8 cellular contexts compared by ENCODE assay signal in genomic region chr22:46070215-46070721, GRCh38.
A peak's percentile ranks its signal among the peaks of the same experiment; 100 is the strongest.
DNase-seq lines count a peak whose midpoint lies in the region; ATAC-seq and TF ChIP-seq lines count a peak whose summit lies in the region.

No MANE protein-coding gene starts in this region.

- peak overlapping the region; percentile 88 for H3K4me3 ChIP-seq in GM06990 (replicated peaks; ENCODE audit: low read depth, low read length)
- no peak overlapping the region for H3K4me3 ChIP-seq in KMS-11 (IDR thresholded peaks at IDR 0.05; ENCODE audit: insufficient read depth, low read depth, low read length)
- H3K4me3 ChIP-seq in iPS DF 6.9 (ENCODE audit: low read length), result peak overlapping the region; percentile 98
- H3K4me3 ChIP-seq in skeletal muscle tissue (ENCODE audit: low read length in 3 of 3), result peak overlapping the region; percentile 76 to 91 (median 86)

- peak overlapping the region; percentile 96 for H3K9ac ChIP-seq in KMS-11
- peak overlapping the region; percentile 95 to 99 (median 97) for H3K9ac ChIP-seq in skeletal muscle tissue (ENCODE audit: low read depth in 1 of 3, low read length in 3 of 3)

- peak; percentile 37 to 40 for ATAC-seq in activated naive CD4-positive, alpha-beta T cell treated with anti-CD3 and anti-CD28 coated beads, Interleukin-2, amount 50 U/mL, for 72 hours
- ATAC-seq in HG03025 (IDR thresholded peaks at IDR 0.05; ENCODE audit: low FRiP score, unreplicated experiment), result no peak
- no peak for ATAC-seq in HG03378 (IDR thresholded peaks at IDR 0.05; ENCODE audit: unreplicated experiment)

- TF ChIP-seq CTCF in GM06990 (IDR thresholded peaks at IDR 0.05; ENCODE audit: insufficient read depth, low read length, poor library complexity, severe bottlenecking) (no peak), KMS-11 (conservative IDR thresholded peaks at IDR 0.05; ENCODE audit: low read depth, low read length) (no peak)

- H4K20me1 ChIP-seq in KMS-11 (ENCODE audit: insufficient read depth), result no peaks in the 10 kb centered on the region

- H3K79me2 ChIP-seq in KMS-11 (ENCODE audit: insufficient read depth, low read depth), result peaks cover 72% of the 10 kb centered on the region

- DNase-seq in GM06990 (ENCODE audit: extremely low read depth, insufficient read length), result peak; percentile 75
- DNase-seq in activated naive CD4-positive, alpha-beta T cell treated with anti-CD3 and anti-CD28 coated beads, Interleukin-2, amount 50 U/mL, for 72 hours (ENCODE audit: low spot score in 2 of 2), result peak; percentile 49 to 66
- no peak for DNase-seq in iPS DF 6.9 (ENCODE audit: low read depth, low spot score)
- no peak for DNase-seq in Ammon's horn (ENCODE audit: low spot score)

- peak overlapping the region; percentile 100 for H3K4me2 ChIP-seq in KMS-11

- H3K4me1 ChIP-seq in KMS-11 (ENCODE audit: low read depth, poor library complexity, severe bottlenecking) (peaks cover 46% of the 10 kb centered on the region), iPS DF 6.9 (ENCODE audit: control insufficient read depth, insufficient read depth, low read length) (peaks cover 12% of the 10 kb centered on the region; the same call in 1 of the 2 replicates), skeletal muscle tissue (ENCODE audit: control insufficient read depth in 3 of 3, insufficient read depth in 3 of 3, low read length in 3 of 3) (peaks cover 45 to 59% (median 54%) of the 10 kb centered on the region in 3 donors)

- H3K36me3 ChIP-seq in GM06990 (ENCODE audit: control insufficient read depth, insufficient read depth, low read length), result no peaks in the 10 kb centered on the region; the same call in 1 of the 2 replicates
- no peaks in the 10 kb centered on the region for H3K36me3 ChIP-seq in KMS-11 (ENCODE audit: insufficient read depth)
- no peaks in the 10 kb centered on the region; the same call in 1 of the 2 replicates for H3K36me3 ChIP-seq in iPS DF 6.9 (ENCODE audit: control insufficient read depth, insufficient read depth, low read length)
- H3K36me3 ChIP-seq in skeletal muscle tissue (ENCODE audit: control insufficient read depth in 3 of 3, insufficient read depth in 3 of 3, low read length in 3 of 3), result peaks cover 0 to 20% (median 0%) of the 10 kb centered on the region in 3 donors

- peaks cover 0 to 15% of the 10 kb centered on the region in 2 donors for H3K36me3 Mint-ChIP-seq in activated naive CD4-positive, alpha-beta T cell treated with anti-CD3 and anti-CD28 coated beads, Interleukin-2, amount 50 U/mL, for 72 hours

- H2AFZ ChIP-seq in KMS-11 (ENCODE audit: low read depth), result peak overlapping the region; percentile 75

- H3K27ac ChIP-seq in KMS-11, result peak overlapping the region; percentile 96
- no peak overlapping the region for H3K27ac ChIP-seq in iPS DF 6.9 (ENCODE audit: low read length)
- H3K27ac ChIP-seq in skeletal muscle tissue (ENCODE audit: low read depth, low read length), result peak overlapping the region; percentile 98

- peak overlapping the region; percentile 29 to 94 for H3K27ac Mint-ChIP-seq in activated naive CD4-positive, alpha-beta T cell treated with anti-CD3 and anti-CD28 coated beads, Interleukin-2, amount 50 U/mL, for 72 hours

- no CpG with 5 or more reads among the region's 44 CpGs for WGBS in iPS DF 6.9 (ENCODE audit: insufficient coverage, insufficient read length)

- H3K9me3 ChIP-seq in iPS DF 6.9 (ENCODE audit: control insufficient read depth, insufficient read depth, low read length) (no peaks in the 10 kb centered on the region), skeletal muscle tissue (ENCODE audit: control insufficient read depth in 3 of 3, low read length in 3 of 3) (no peaks in the 10 kb centered on the region)

- no peaks in the 10 kb centered on the region for H3K27me3 ChIP-seq in GM06990 (replicated peaks; ENCODE audit: control insufficient read depth, insufficient read depth, low read length)
- H3K27me3 ChIP-seq in KMS-11 (ENCODE audit: insufficient read depth, low read depth), result no peaks in the 10 kb centered on the region
- peaks cover 4% of the 10 kb centered on the region for H3K27me3 ChIP-seq in iPS DF 6.9 (ENCODE audit: control insufficient read depth, insufficient read depth, low read length)
- H3K27me3 ChIP-seq in skeletal muscle tissue (ENCODE audit: control insufficient read depth in 3 of 3, insufficient read depth in 3 of 3, low read length in 3 of 3), result no peaks in the 10 kb centered on the region

- no peaks in the 10 kb centered on the region for H3K9me3 Mint-ChIP-seq in activated naive CD4-positive, alpha-beta T cell treated with anti-CD3 and anti-CD28 coated beads, Interleukin-2, amount 50 U/mL, for 72 hours

Comparison
In these comparisons a context has a peak if more than half of its experiments do, and no peak if none do; other contexts are left out.
1. DNase-seq: peak in GM06990 (single experiment) and activated naive CD4-positive, alpha-beta T cell treated with anti-CD3 and anti-CD28 coated beads, Interleukin-2, amount 50 U/mL, for 72 hours (2 of 2); none in iPS DF 6.9 (single experiment) and Ammon's horn (single experiment).
2. ATAC-seq: peak in activated naive CD4-positive, alpha-beta T cell treated with anti-CD3 and anti-CD28 coated beads, Interleukin-2, amount 50 U/mL, for 72 hours (2 of 2); none in HG03025 (single experiment) and HG03378 (single experiment).